ENCODE assay signal across 14 cellular contexts in the genomic region with DNA sequence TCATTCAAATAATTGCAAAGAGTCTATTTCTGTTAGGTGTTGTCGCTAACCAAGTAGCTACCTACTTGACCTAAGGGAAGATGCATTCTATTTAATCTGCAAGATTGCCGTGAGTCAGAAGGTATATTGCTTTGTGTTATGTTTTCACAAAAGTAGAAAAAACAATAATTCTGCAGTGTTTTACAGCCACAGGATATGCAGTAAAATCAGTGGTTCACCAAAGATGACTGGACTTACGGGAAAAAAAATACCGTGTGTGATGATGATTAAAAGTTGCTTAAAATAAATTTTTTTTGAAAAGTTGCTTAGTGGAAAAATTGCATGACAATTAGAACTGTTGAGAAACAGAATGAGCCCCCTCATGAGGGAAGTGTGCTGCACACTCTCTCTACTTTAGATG.
"Had no signal": no experiment of that assay in that cellular context is flagged by ENCODE, and none has a peak within 500 bp of the region (broad histone marks: within the 10 kb centered on the region; RNA-seq: fewer than 3 reads in every experiment).

No MANE protein-coding gene starts in this region.

- H3K27ac ChIP-seq: coronary artery, left lung, sigmoid colon had no signal

- H3K4me3 Mint-ChIP-seq: activated B cell treated with CpG ODN at 0.5 μM for 24 hours; activated CD4-positive, alpha-beta T cell treated with anti-CD3 and anti-CD28 coated beads, Interleukin-2, amount 10 ng/mL, durations not matched to agents 7 days and 5 days; activated naive CD4-positive, alpha-beta T cell treated with anti-CD3 and anti-CD28 coated beads, Interleukin-2, amount 50 U/mL, for 24 hours; natural killer cell; T-helper 17 cell had no signal

- H3K4me1 ChIP-seq: left lung, sigmoid colon had no signal

- H3K4me3 ChIP-seq: coronary artery, left lung, sigmoid colon had no signal

- H3K4me1 Mint-ChIP-seq: activated B cell treated with CpG ODN at 0.5 μM for 24 hours, T-helper 17 cell had no signal

- H3K36me3 ChIP-seq: left lung, sigmoid colon had no signal

- ATAC-seq: left lung, natural killer cell, T-helper 17 cell had no signal

- H3K27me3 Mint-ChIP-seq: activated B cell treated with CpG ODN at 0.5 μM for 24 hours; activated CD4-positive, alpha-beta T cell treated with anti-CD3 and anti-CD28 coated beads, Interleukin-2, amount 10 ng/mL, durations not matched to agents 7 days and 5 days; activated naive CD4-positive, alpha-beta T cell treated with anti-CD3 and anti-CD28 coated beads, Interleukin-2, amount 50 U/mL, for 24 hours; T-helper 17 cell had no signal

- H3K9me3 ChIP-seq: left lung, sigmoid colon had no signal

- H3K27me3 ChIP-seq: left lung, sigmoid colon had no signal

- H3K9me3 Mint-ChIP-seq: activated B cell treated with CpG ODN at 0.5 μM for 24 hours; activated CD4-positive, alpha-beta T cell treated with anti-CD3 and anti-CD28 coated beads, Interleukin-2, amount 10 ng/mL, durations not matched to agents 7 days and 5 days; activated naive CD4-positive, alpha-beta T cell treated with anti-CD3 and anti-CD28 coated beads, Interleukin-2, amount 50 U/mL, for 24 hours; natural killer cell had no signal

- DNase-seq: activated B cell treated with CpG ODN at 0.5 μM for 24 hours; activated CD4-positive, alpha-beta T cell treated with anti-CD3 and anti-CD28 coated beads, Interleukin-2, amount 10 ng/mL, durations not matched to agents 7 days and 5 days; activated T-cell treated with anti-CD3 and anti-CD28 coated beads, Interleukin-2, amount 50 U/mL, for 1 hour; amygdala; effector memory CD4-positive, alpha-beta T cell; left lung; natural killer cell; occipital lobe; sigmoid colon; stimulated activated CD4-positive, alpha-beta T cell treated with anti-CD3 and anti-CD28 coated beads, Interleukin-15, amount 100 ng/mL, for 24 hours; stimulated activated CD4-positive, alpha-beta T cell treated with anti-CD3 and anti-CD28 coated beads, Interleukin-4, amount 100 ng/mL, for 24 hours; T-helper 17 cell had no signal

- H3K36me3 Mint-ChIP-seq: natural killer cell had no signal

- H3K27ac Mint-ChIP-seq: activated B cell treated with CpG ODN at 0.5 μM for 24 hours; activated CD4-positive, alpha-beta T cell treated with anti-CD3 and anti-CD28 coated beads, Interleukin-2, amount 10 ng/mL, durations not matched to agents 7 days and 5 days; activated naive CD4-positive, alpha-beta T cell treated with anti-CD3 and anti-CD28 coated beads, Interleukin-2, amount 50 U/mL, for 24 hours; natural killer cell; T-helper 17 cell had no signal
